Comparison of ENCODE assay signal across 17 cellular contexts in the genomic region with DNA sequence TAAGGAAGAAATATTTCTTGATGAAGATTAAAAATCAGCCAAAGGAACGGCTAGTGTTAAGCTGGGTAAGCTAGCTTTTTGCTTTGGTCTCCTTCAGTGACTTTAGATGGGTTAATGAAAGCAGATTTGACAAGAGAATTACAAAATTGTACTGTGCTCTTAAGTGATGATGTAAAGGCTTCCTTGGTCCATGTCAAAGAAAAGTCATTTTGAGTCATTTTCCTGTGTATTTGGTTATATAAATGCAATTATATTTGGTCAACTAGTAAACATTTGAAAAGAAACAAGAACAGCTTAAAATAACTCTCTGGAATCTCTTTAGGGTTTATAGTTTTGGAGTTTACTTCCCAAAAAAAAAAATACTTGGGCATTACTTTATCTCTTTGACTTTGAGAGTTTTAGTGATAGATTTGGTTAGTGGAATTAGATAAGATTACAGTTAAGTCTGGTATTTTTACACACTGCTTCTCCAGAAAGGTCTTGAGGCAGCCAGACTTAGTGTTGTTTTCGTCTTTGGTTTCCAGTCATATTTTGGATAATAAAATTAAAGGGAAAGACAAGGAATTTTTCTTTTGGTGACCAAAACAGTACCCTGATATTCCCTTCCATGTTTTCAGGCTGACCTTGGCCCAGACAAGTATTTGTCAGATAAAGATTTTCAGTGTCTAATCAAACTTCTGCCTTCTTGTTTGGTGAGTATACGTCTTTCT. TPM values are rescaled to one million over a fixed set of nuclear protein-coding genes. Genes with fewer than 3 reads are reported as not detected.
DNase-seq lines count a peak whose midpoint lies in the region; ATAC-seq and TF ChIP-seq lines count a peak whose summit lies in the region.
"Had no signal": no experiment of that assay in that cellular context is flagged by ENCODE, and none has a peak within 500 bp of the region (broad histone marks: within the 10 kb centered on the region; RNA-seq: fewer than 3 reads in every experiment).

No MANE protein-coding gene starts in this region.

- no peak for TF ChIP-seq POLR2A in gastroesophageal sphincter (IDR thresholded peaks at IDR 0.05)

- no peak for ATAC-seq in gastroesophageal sphincter

- no peaks in the 10 kb centered on the region for H3K9me3 Mint-ChIP-seq in activated CD4-positive, alpha-beta memory T cell treated with anti-CD3 and anti-CD28 coated beads, Interleukin-2, amount 10 ng/mL, durations not matched to agents 7 days and 5 days

- 32 to 59% methylated on average over 3 of the region's 3 CpGs for WGBS in gastroesophageal sphincter (ENCODE audit: low coverage in 1 of 2), 2 donors

- no peaks in the 10 kb centered on the region for H3K27me3 Mint-ChIP-seq in activated CD4-positive, alpha-beta memory T cell treated with anti-CD3 and anti-CD28 coated beads, Interleukin-2, amount 10 ng/mL, durations not matched to agents 7 days and 5 days

- no peak overlapping the region for H3K27ac Mint-ChIP-seq in activated CD4-positive, alpha-beta memory T cell treated with anti-CD3 and anti-CD28 coated beads, Interleukin-2, amount 10 ng/mL, durations not matched to agents 7 days and 5 days

- H3K4me1 Mint-ChIP-seq in activated CD4-positive, alpha-beta memory T cell treated with anti-CD3 and anti-CD28 coated beads, Interleukin-2, amount 10 ng/mL, durations not matched to agents 7 days and 5 days: peaks cover 23% of the 10 kb centered on the region

- TF ChIP-seq EP300 in gastroesophageal sphincter (IDR thresholded peaks at IDR 0.05): no peak

- CTCF ChIA-PET in activated CD4-positive, alpha-beta memory T cell treated with anti-CD3 and anti-CD28 coated beads, Interleukin-2, amount 10 ng/mL, durations not matched to agents 7 days and 5 days (lab: Charles Lee): interaction anchor here (1.0 to 1.7 kb wide), 3 partner anchors 10 to 70 kb away, joined by 3 to 4 read pairs (median 3); no protein-coding TSS in a partner anchor

- peaks cover 29% of the 10 kb centered on the region for H3K4me1 ChIP-seq in HUES48 (ENCODE audit: control insufficient read depth, insufficient read depth, low read length)
- peaks cover 11 to 72% (median 22%) of the 10 kb centered on the region in 3 donors for H3K4me1 ChIP-seq in gastroesophageal sphincter
- peaks cover 3 to 48% (median 31%) of the 10 kb centered on the region in 5 donors for H3K4me1 ChIP-seq in subcutaneous abdominal adipose tissue (ENCODE audit: control insufficient read depth in 5 of 5, insufficient read depth in 5 of 5, low read length in 5 of 5)

- H3K9ac ChIP-seq in HUES48 (ENCODE audit: low read depth, low read length) (no peak overlapping the region), subcutaneous abdominal adipose tissue (ENCODE audit: low read length in 5 of 5) (peak overlapping the region in 1 of 5 donors; percentile 57)
- H3K9ac ChIP-seq: BLaER1 had no signal

- H3K4me3 ChIP-seq in HUES48 (ENCODE audit: low read depth, low read length) (no peak overlapping the region), gastroesophageal sphincter (no peak overlapping the region), subcutaneous abdominal adipose tissue (ENCODE audit: low read depth in 1 of 5, low read length in 5 of 5) (no peak overlapping the region)
- H3K4me3 ChIP-seq: BLaER1, suprapubic skin had no signal

- H3K4me3 Mint-ChIP-seq in activated CD4-positive, alpha-beta memory T cell treated with anti-CD3 and anti-CD28 coated beads, Interleukin-2, amount 10 ng/mL, durations not matched to agents 7 days and 5 days: no peak overlapping the region

- H3K9me3 ChIP-seq in HUES48 (ENCODE audit: control insufficient read depth, insufficient read depth, low read length): no peaks in the 10 kb centered on the region
- H3K9me3 ChIP-seq in gastroesophageal sphincter: no peaks in the 10 kb centered on the region
- no peaks in the 10 kb centered on the region for H3K9me3 ChIP-seq in subcutaneous abdominal adipose tissue (ENCODE audit: control insufficient read depth in 5 of 5, low read length in 5 of 5)
- H3K9me3 ChIP-seq: BLaER1, suprapubic skin had no signal

- H3K36me3 ChIP-seq in HUES48 (ENCODE audit: control insufficient read depth, insufficient read depth, low read length) (no peaks in the 10 kb centered on the region), gastroesophageal sphincter (peaks cover 0 to 21% of the 10 kb centered on the region in 2 donors), subcutaneous abdominal adipose tissue (ENCODE audit: control insufficient read depth in 5 of 5, insufficient read depth in 5 of 5, low read length in 5 of 5) (peaks cover 10 to 24% (median 16%) of the 10 kb centered on the region in 5 donors)

- peaks cover 31% of the 10 kb centered on the region for H3K36me3 Mint-ChIP-seq in activated CD4-positive, alpha-beta memory T cell treated with anti-CD3 and anti-CD28 coated beads, Interleukin-2, amount 10 ng/mL, durations not matched to agents 7 days and 5 days (ENCODE audit: low read depth)

- no peaks in the 10 kb centered on the region for H3K27me3 ChIP-seq in HUES48 (ENCODE audit: control insufficient read depth, insufficient read depth, low read length)
- H3K27me3 ChIP-seq in gastroesophageal sphincter: no peaks in the 10 kb centered on the region
- H3K27me3 ChIP-seq in subcutaneous abdominal adipose tissue (ENCODE audit: control insufficient read depth in 5 of 5, insufficient read depth in 4 of 5, low read length in 5 of 5): no peaks in the 10 kb centered on the region
- H3K27me3 ChIP-seq: BLaER1, suprapubic skin had no signal

- TF ChIP-seq CTCF in gastroesophageal sphincter (IDR thresholded peaks at IDR 0.05): no peak

- DNase-seq in amniotic epithelial cell (ENCODE audit: low read depth) (peak; percentile 75), dermis blood vessel endothelial cell (no peak), kidney glomerular epithelial cell (lab: John Stamatoyannopoulos, UW) (no peak), NCI-H146 treated with DMSO at 0.1 percent for 48 hours (lab: John Stamatoyannopoulos, UW; ENCODE audit: unreplicated experiment) (no peak)
- no peak for DNase-seq in activated CD4-positive, alpha-beta memory T cell treated with anti-CD3 and anti-CD28 coated beads, Interleukin-2, amount 10 ng/mL, durations not matched to agents 7 days and 5 days
- DNase-seq: activated CD4-positive, alpha-beta T cell treated with anti-CD3 and anti-CD28 coated beads for 1 hour; DMS 273 treated with DMSO at 0.1 percent for 48 hours; hypothalamus; KBM-7; NCI-H1092 treated with DMSO at 0.1 percent for 48 hours; stimulated activated CD4-positive, alpha-beta T cell treated with anti-CD3 and anti-CD28 coated beads, Interleukin-4, amount 100 ng/mL, for 1 hour; T1000 had no signal

- POLR2A ChIA-PET in activated CD4-positive, alpha-beta memory T cell treated with anti-CD3 and anti-CD28 coated beads, Interleukin-2, amount 10 ng/mL, durations not matched to agents 7 days and 5 days (lab: Charles Lee): no interaction called here

- H3K27ac ChIP-seq in HUES48 (ENCODE audit: low read depth, low read length): peak overlapping the region; percentile 23
- H3K27ac ChIP-seq in gastroesophageal sphincter: peak overlapping the region in 3 of 4 donors; percentile 9 to 46 (median 30)
- H3K27ac ChIP-seq in subcutaneous abdominal adipose tissue (ENCODE audit: low read depth, low read length): peak overlapping the region; percentile 72
- H3K27ac ChIP-seq: BLaER1, suprapubic skin had no signal

RNA-seq across cellular contexts. Expression of a gene that starts 42.3 kb away (rescaled TPM):
- total RNA-seq in gastroesophageal sphincter (100 to 1,000 TPM in 3 of 4 donors, 10 to 100 TPM in 1; 90.1 to 213 (median 146) TPM), dermis blood vessel endothelial cell (130 and 135 TPM in 2 replicates)
- total RNA-seq in activated CD4-positive, alpha-beta memory T cell treated with anti-CD3 and anti-CD28 coated beads, Interleukin-2, amount 10 ng/mL, durations not matched to agents 7 days and 5 days: 10 to 100 TPM; 55.5 to 58.9 TPM

RNA-seq across cellular contexts. Expression of a gene that starts 58.6 kb away (rescaled TPM):
- total RNA-seq in gastroesophageal sphincter (10 to 100 TPM; 29.3 to 41.0 (median 34.4) TPM), dermis blood vessel endothelial cell (22.7 and 30.6 TPM in 2 replicates)
- 10 to 100 TPM; 50.7 to 51.2 TPM for total RNA-seq in activated CD4-positive, alpha-beta memory T cell treated with anti-CD3 and anti-CD28 coated beads, Interleukin-2, amount 10 ng/mL, durations not matched to agents 7 days and 5 days
